ENCODE assay signal across 8 cellular contexts in the genomic region with DNA sequence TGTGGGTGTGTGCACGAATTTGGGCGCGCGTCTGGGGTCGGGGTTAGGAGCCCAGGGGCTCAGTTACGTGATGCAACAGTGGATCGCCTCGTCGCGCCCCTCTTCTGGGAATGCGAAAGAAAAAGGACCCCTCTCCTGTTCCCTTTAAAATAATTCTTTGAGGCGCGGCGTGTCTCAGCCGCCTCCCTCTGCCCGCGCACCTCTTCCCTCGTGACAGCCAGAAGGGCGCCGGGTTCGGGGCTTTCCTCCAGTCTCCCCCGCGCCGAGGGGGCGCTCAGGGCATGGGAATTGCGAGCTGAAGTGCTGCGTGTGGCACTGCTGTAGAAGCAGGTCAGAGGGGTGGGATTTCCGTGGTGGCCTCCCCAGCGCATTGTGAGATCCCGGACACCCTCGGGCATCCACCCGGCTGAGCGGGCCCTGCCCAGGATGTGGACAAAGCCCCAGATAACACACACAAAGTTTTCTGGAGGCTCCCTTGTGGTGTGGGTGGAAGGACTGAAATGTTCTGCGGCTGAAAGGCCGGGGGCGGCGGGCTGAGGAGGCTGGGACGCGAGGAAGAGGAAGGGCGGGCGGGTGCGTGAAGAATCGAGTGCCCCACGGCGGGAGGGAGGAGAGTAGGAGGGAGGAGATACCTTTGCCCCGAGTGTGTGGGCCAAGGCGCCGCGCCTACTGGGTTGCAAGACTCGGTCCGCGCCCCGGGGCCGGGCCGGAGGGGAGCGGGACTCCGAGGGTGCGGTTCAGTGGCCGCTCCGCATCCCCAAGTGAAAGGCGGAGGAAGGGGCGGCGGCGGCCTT. TPM values are rescaled to one million over a fixed set of nuclear protein-coding genes. Genes with fewer than 3 reads are reported as not detected.
DNase-seq lines count a peak whose midpoint lies in the region; ATAC-seq and TF ChIP-seq lines count a peak whose summit lies in the region.

No MANE protein-coding gene starts in this region.

- TF ChIP-seq POLR2A in vagina (IDR thresholded peaks at IDR 0.05): no peak

- peak; percentile 53 for TF ChIP-seq RAD21 in SK-N-SH (IDR thresholded peaks at IDR 0.05; ENCODE audit: low read length)

- H3K9me2 ChIP-seq in SK-N-SH: no peaks in the 10 kb centered on the region

- CTCF ChIA-PET in SK-N-SH (lab: Yijun Ruan, JAX): interaction anchor here (0.6 to 1.8 kb wide), 5 partner anchors 35 to 378 kb away, joined by 3 to 10 read pairs (median 4); no protein-coding TSS in a partner anchor

- TF ChIP-seq EP300 in SK-N-SH (IDR thresholded peaks at IDR 0.05; ENCODE audit: borderline replicate concordance in 1 of 2, low read depth in 1 of 2, low read length in 1 of 2): no peak

- H4K20me1 ChIP-seq in SK-N-SH (ENCODE audit: insufficient read depth): peaks cover 40% of the 10 kb centered on the region

- peaks cover 0 to 12% of the 10 kb centered on the region in 2 experiments for H3K36me3 ChIP-seq in SK-N-SH (replicated peaks in 1 of 2; ENCODE audit: control insufficient read depth in 1 of 2, insufficient read depth in 2 of 2, low read length in 1 of 2)
- no peaks in the 10 kb centered on the region for H3K36me3 ChIP-seq in cardiac muscle cell
- no peaks in the 10 kb centered on the region for H3K36me3 ChIP-seq in parathyroid adenoma (ENCODE audit: control insufficient read depth, insufficient read depth, low read length)
- H3K36me3 ChIP-seq in vagina: no peaks in the 10 kb centered on the region

- H3K4me2 ChIP-seq in SK-N-SH: peak overlapping the region; percentile 90
- peak overlapping the region; percentile 85 for H3K4me2 ChIP-seq in parathyroid adenoma (ENCODE audit: low read length)

- H3K27ac Mint-ChIP-seq in activated naive CD8-positive, alpha-beta T cell: peak overlapping the region; percentile 73

- TF ChIP-seq CTCF in SK-N-SH (IDR thresholded peaks at IDR 0.05) (0 out of 2 replicates have a peak, but pooled peaks have one; percentile 18), cardiac muscle cell (IDR thresholded peaks at IDR 0.05; ENCODE audit: low read depth, low read length) (no peak), parathyroid adenoma (IDR thresholded peaks at IDR 0.05) (no peak), vagina (IDR thresholded peaks at IDR 0.05) (no peak)

- H2AFZ ChIP-seq in SK-N-SH (ENCODE audit: low read depth) (peak overlapping the region; percentile 32; the same call in 1 of the 2 replicates), parathyroid adenoma (peak overlapping the region; percentile 84)

- H3K27ac ChIP-seq in SK-N-SH (ENCODE audit: low read depth in 2 of 2, low read length in 1 of 2): peak overlapping the region; percentile 91 to 94
- peak overlapping the region; percentile 91 for H3K27ac ChIP-seq in cardiac muscle cell
- H3K27ac ChIP-seq in parathyroid adenoma: peak overlapping the region; percentile 79
- H3K27ac ChIP-seq in vagina: peak overlapping the region; percentile 85

- peaks cover 98% of the 10 kb centered on the region for H3K79me2 ChIP-seq in SK-N-SH (ENCODE audit: insufficient read depth)
- H3K79me2 ChIP-seq in parathyroid adenoma: no peaks in the 10 kb centered on the region

- H3K9ac ChIP-seq in SK-N-SH (peak overlapping the region; percentile 97), parathyroid adenoma (no peak overlapping the region)

- H3K36me3 Mint-ChIP-seq in activated naive CD8-positive, alpha-beta T cell: peaks cover 2% of the 10 kb centered on the region

- peaks cover 3 to 24% of the 10 kb centered on the region in 2 experiments; a peak in 3 of 4 replicates for H3K4me1 ChIP-seq in SK-N-SH (ENCODE audit: control insufficient read depth in 1 of 2, insufficient read depth in 2 of 2, low read depth in 1 of 2, low read length in 1 of 2)
- peaks cover 9% of the 10 kb centered on the region for H3K4me1 ChIP-seq in cardiac muscle cell (ENCODE audit: low read depth)
- no peaks in the 10 kb centered on the region for H3K4me1 ChIP-seq in parathyroid adenoma
- H3K4me1 ChIP-seq in vagina: peaks cover 38% of the 10 kb centered on the region

- DNase-seq in AG08396 (ENCODE audit: low spot score) (peak; percentile 43), SK-N-SH (peak; percentile 76), cardiac muscle cell (ENCODE audit: low read depth in 1 of 2, low spot score in 1 of 2) (peak; percentile 54 to 60), vagina (ENCODE audit: extremely low spot score in 2 of 2) (no peak)

- H3K9me3 ChIP-seq in SK-N-SH (no peaks in the 10 kb centered on the region), cardiac muscle cell (ENCODE audit: low read depth) (no peaks in the 10 kb centered on the region), parathyroid adenoma (ENCODE audit: control insufficient read depth, low read length) (no peaks in the 10 kb centered on the region), vagina (no peaks in the 10 kb centered on the region)

- 2% methylated on average over 22 of the region's 64 CpGs for WGBS in SK-N-SH (ENCODE audit: low lambda C conversion rate)

- ATAC-seq in GM18870 (IDR thresholded peaks at IDR 0.05; ENCODE audit: unreplicated experiment) (peak; percentile 13), HG03135 (IDR thresholded peaks at IDR 0.05; ENCODE audit: unreplicated experiment) (peak; percentile 20)

- POLR2A ChIA-PET in SK-N-SH (lab: Yijun Ruan, JAX): interaction anchor here (1.0 kb wide), 1 partner anchor 441 kb away, joined by 3 read pairs; no protein-coding TSS in a partner anchor

- H3K4me1 Mint-ChIP-seq in activated naive CD8-positive, alpha-beta T cell (ENCODE audit: low read depth): peaks cover 26% of the 10 kb centered on the region

- H3K4me3 ChIP-seq in SK-N-SH (ENCODE audit: low read depth in 2 of 2, low read length in 1 of 2): peak overlapping the region; percentile 94 to 95
- H3K4me3 ChIP-seq in cardiac muscle cell: peak overlapping the region; percentile 60
- peak overlapping the region; percentile 70 for H3K4me3 ChIP-seq in parathyroid adenoma (ENCODE audit: low read depth, low read length)
- peak overlapping the region; percentile 73 to 76 for H3K4me3 ChIP-seq in vagina

- H3K4me3 Mint-ChIP-seq in activated naive CD8-positive, alpha-beta T cell: peak overlapping the region; percentile 84

- H3K27me3 Mint-ChIP-seq in activated naive CD8-positive, alpha-beta T cell: no peaks in the 10 kb centered on the region

- H3K27me3 ChIP-seq in SK-N-SH (ENCODE audit: insufficient read depth): no peaks in the 10 kb centered on the region
- no peaks in the 10 kb centered on the region for H3K27me3 ChIP-seq in cardiac muscle cell
- no peaks in the 10 kb centered on the region for H3K27me3 ChIP-seq in parathyroid adenoma (ENCODE audit: control insufficient read depth, insufficient read depth, low read length)
- H3K27me3 ChIP-seq in vagina: no peaks in the 10 kb centered on the region

- intact Hi-C loops in vagina (cut with DNase I): no loop called here

- no peaks in the 10 kb centered on the region for H3F3A ChIP-seq in SK-N-SH (replicated peaks; ENCODE audit: insufficient read depth)

- H3K9me3 Mint-ChIP-seq in activated naive CD8-positive, alpha-beta T cell (ENCODE audit: low read depth): no peaks in the 10 kb centered on the region

TF ChIP-seq in SK-N-SH, 30 proteins besides CTCF, POLR2A, EP300 and RAD21:
- no peak for TF ChIP-seq FOXM1 (IDR thresholded peaks at IDR 0.05; ENCODE audit: low read depth)
- TF ChIP-seq, protein P1, sequence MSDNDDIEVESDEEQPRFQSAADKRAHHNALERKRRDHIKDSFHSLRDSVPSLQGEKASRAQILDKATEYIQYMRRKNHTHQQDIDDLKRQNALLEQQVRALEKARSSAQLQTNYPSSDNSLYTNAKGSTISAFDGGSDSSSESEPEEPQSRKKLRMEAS (IDR thresholded peaks at IDR 0.05; ENCODE audit: low read depth): peak; percentile 27; the same call in 1 of the 2 replicates
- TF ChIP-seq YY1 (IDR thresholded peaks at IDR 0.05; ENCODE audit: low read depth): 0 out of 2 replicates have a peak, but pooled peaks have one; percentile 10

RNA-seq across cellular contexts. Expression of gene SEPTIN11, which starts 0.7 kb away (rescaled TPM):
- polyA plus RNA-seq in SK-N-SH (2012; rRNA removed) (47.4 and 81.9 TPM in 2 replicates), cardiac muscle cell (41.3 and 56.6 TPM in 2 replicates)
- 75.6 and 89.3 TPM in 2 replicates for polyA plus RNA-seq in SK-N-SH (2012; cell fraction: cytosol; rRNA removed)
- polyA plus RNA-seq in SK-N-SH (2012; cell fraction: nucleus; rRNA removed): 34.1 and 66.4 TPM in 2 replicates
- total RNA-seq in cardiac muscle cell (34.5 and 84.6 TPM in 2 replicates), vagina (111 TPM)

RNA-seq across cellular contexts. Expression of gene SOWAHB, which starts 52.3 kb away (rescaled TPM):
- 0.05 and 0.06 TPM in 2 replicates for polyA plus RNA-seq in SK-N-SH (2012; rRNA removed)
- 0.01 and 0.04 TPM in 2 replicates for polyA plus RNA-seq in SK-N-SH (2012; cell fraction: cytosol; rRNA removed)
- 0.05 and 0.08 TPM in 2 replicates for polyA plus RNA-seq in SK-N-SH (2012; cell fraction: nucleus; rRNA removed)
- 0.27 and 0.28 TPM in 2 replicates for total RNA-seq in cardiac muscle cell
- polyA plus RNA-seq in cardiac muscle cell: 0.34 TPM in 1 of 2 replicates, not detected in the other
- 2.7 TPM for total RNA-seq in vagina

Comparison
In these comparisons a context has a peak if more than half of its experiments do, and no peak if none do; other contexts are left out.
1. DNase-seq: peak in AG08396 (single experiment), SK-N-SH (single experiment) and cardiac muscle cell (2 of 2); none in vagina (0 of 2).
2. Peak in every context shown above with its lines, with median percentiles within 50 percentile points of each other: H3K27ac ChIP-seq and H3K4me3 ChIP-seq.